Comparison of ENCODE assay signal across 27 cellular contexts in genomic region chr20:35196313-35196712, GRCh38. TPM values are rescaled to one million over a fixed set of nuclear protein-coding genes. Genes with fewer than 3 reads are reported as not detected.
"Had no signal": no experiment of that assay in that cellular context is flagged by ENCODE, and none has a peak within 500 bp of the region (broad histone marks: within the 10 kb centered on the region; RNA-seq: fewer than 3 reads in every experiment).

No MANE protein-coding gene starts in this region.

- DNase-seq: activated CD4-positive, alpha-beta T cell treated with anti-CD3 and anti-CD28 coated beads for 1 hour; activated CD4-positive, alpha-beta T cell treated with anti-CD3 and anti-CD28 coated beads, Interleukin-2, amount 50 U/mL, for 1 hour; activated CD8-positive, alpha-beta T cell treated with anti-CD3 and anti-CD28 coated beads for 36 hours; activated gamma-delta T cell treated with Interleukin-2 at 50 U/mL for 16 hours; activated naive CD4-positive, alpha-beta T cell treated with anti-CD3 and anti-CD28 coated beads, Interleukin-2, amount 50 U/mL, for 16 hours; activated T-cell treated with anti-CD3 and anti-CD28 coated beads, Interleukin-2, amount 50 U/mL, for 4 hours; anterior cingulate cortex; cerebellar nuclear complex; colonic mucosa; effector CD8-positive, alpha-beta T cell; esophagus squamous epithelium; foreskin melanocyte; heart right ventricle; midbrain; naive thymus-derived CD8-positive, alpha-beta T cell; nucleus accumbens; spleen; stimulated activated naive CD4-positive, alpha-beta T cell; tibial artery; upper lobe of right lung; WERI-Rb-1 had no signal

- H3K27ac ChIP-seq: colonic mucosa, epithelial cell of prostate, esophagus squamous epithelium, heart right ventricle, parathyroid adenoma, right atrium auricular region, spleen, suprapubic skin, tibial artery, upper lobe of right lung, WERI-Rb-1 had no signal

- H3K9me3 ChIP-seq: colonic mucosa, upper lobe of right lung had no signal

- H3K79me2 ChIP-seq: parathyroid adenoma had no signal

- H2AFZ ChIP-seq: parathyroid adenoma had no signal

- H3K4me1 ChIP-seq: colonic mucosa, parathyroid adenoma, spleen, suprapubic skin, tibial artery, upper lobe of right lung had no signal

- H3K27me3 ChIP-seq: colonic mucosa, esophagus squamous epithelium, heart right ventricle, right atrium auricular region, spleen, suprapubic skin, tibial artery, upper lobe of right lung had no signal

- H3K4me3 ChIP-seq: colonic mucosa, esophagus squamous epithelium, heart right ventricle, right atrium auricular region, spleen, suprapubic skin, tibial artery, upper lobe of right lung had no signal

- ATAC-seq: activated CD8-positive, alpha-beta T cell treated with anti-CD3 and anti-CD28 coated beads for 36 hours; activated T-cell treated with anti-CD3 and anti-CD28 coated beads, Interleukin-2, amount 50 U/mL, for 4 hours; activated T-helper 17 cell treated with anti-CD3 and anti-CD28 coated beads, Interleukin-2, amount 50 U/mL, for 72 hours; heart right ventricle; naive thymus-derived CD8-positive, alpha-beta T cell; upper lobe of right lung had no signal

- H3K36me3 ChIP-seq: colonic mucosa, right atrium auricular region, suprapubic skin, upper lobe of right lung, WERI-Rb-1 had no signal

- H3K9ac ChIP-seq: parathyroid adenoma had no signal

RNA-seq across cellular contexts. Expression of gene PROCR, which starts 24.4 kb away (rescaled TPM):
- total RNA-seq: neural crest cell had no signal

RNA-seq across cellular contexts. Expression of gene MMP24, which starts 30.2 kb away (rescaled TPM):
- total RNA-seq: activated CD8-positive, alpha-beta T cell treated with anti-CD3 and anti-CD28 coated beads for 36 hours; activated T-cell treated with anti-CD3 and anti-CD28 coated beads, Interleukin-2, amount 50 U/mL, for 4 hours; naive thymus-derived CD8-positive, alpha-beta T cell had no signal
